1 cellular context compared by ENCODE assay signal in the genomic region with DNA sequence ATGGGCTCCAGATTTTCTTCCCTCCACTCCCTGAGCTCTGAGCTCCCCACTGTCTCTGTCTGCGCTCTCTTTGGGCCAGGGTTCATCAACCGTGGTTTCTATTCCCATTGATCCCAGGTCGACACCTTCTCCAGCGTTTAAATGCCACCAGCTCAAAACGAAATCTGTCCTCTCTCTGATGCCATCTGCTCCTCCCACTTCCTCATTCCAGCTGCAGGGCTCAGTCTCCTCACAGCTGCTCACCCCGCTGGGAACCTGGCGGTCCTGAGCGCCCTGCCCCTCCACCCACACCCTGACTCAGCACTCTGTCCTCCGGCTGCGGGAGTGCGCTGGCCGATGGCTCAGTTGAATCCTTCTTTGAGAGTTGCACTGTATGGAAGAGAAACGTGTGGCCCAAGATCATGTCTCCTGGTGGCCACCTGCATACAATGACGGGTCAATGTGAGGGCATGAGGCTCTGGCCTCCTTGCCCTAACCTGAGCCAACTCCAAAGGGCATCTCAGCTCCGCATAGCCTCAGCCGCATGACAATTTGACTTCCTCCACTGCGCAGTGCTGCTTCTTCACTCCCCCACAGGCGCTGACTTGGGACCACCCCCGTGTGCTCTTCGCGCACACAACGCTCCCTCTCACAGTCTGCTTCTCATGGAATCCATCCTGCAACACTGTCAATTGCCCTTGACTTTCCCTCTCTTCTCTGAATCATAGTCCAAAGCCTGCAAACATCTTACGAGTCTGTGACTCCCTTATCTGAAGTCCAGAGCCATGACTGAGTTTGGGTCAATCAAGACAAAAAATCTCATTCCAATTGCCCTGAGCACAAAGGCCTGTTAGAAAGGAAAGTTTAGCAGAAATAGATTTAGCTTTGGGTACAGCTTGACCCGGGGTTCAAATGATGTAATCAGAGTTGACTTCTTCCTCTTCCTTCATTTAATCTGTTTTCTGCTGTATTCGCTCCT.
TF ChIP-seq lines count a peak whose summit lies in the region.

No MANE protein-coding gene starts in this region.

TF ChIP-seq in K562, 482 proteins besides CTCF, POLR2A, EP300 and RAD21 (continued from another document and continues in another):
- TF ChIP-seq, protein P1, sequence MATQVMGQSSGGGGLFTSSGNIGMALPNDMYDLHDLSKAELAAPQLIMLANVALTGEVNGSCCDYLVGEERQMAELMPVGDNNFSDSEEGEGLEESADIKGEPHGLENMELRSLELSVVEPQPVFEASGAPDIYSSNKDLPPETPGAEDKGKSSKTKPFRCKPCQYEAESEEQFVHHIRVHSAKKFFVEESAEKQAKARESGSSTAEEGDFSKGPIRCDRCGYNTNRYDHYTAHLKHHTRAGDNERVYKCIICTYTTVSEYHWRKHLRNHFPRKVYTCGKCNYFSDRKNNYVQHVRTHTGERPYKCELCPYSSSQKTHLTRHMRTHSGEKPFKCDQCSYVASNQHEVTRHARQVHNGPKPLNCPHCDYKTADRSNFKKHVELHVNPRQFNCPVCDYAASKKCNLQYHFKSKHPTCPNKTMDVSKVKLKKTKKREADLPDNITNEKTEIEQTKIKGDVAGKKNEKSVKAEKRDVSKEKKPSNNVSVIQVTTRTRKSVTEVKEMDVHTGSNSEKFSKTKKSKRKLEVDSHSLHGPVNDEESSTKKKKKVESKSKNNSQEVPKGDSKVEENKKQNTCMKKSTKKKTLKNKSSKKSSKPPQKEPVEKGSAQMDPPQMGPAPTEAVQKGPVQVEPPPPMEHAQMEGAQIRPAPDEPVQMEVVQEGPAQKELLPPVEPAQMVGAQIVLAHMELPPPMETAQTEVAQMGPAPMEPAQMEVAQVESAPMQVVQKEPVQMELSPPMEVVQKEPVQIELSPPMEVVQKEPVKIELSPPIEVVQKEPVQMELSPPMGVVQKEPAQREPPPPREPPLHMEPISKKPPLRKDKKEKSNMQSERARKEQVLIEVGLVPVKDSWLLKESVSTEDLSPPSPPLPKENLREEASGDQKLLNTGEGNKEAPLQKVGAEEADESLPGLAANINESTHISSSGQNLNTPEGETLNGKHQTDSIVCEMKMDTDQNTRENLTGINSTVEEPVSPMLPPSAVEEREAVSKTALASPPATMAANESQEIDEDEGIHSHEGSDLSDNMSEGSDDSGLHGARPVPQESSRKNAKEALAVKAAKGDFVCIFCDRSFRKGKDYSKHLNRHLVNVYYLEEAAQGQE (CRISPR knock-in tag; IDR thresholded peaks at IDR 0.05; ENCODE audit: low read depth), result no peak
- TF ChIP-seq, protein P2, sequence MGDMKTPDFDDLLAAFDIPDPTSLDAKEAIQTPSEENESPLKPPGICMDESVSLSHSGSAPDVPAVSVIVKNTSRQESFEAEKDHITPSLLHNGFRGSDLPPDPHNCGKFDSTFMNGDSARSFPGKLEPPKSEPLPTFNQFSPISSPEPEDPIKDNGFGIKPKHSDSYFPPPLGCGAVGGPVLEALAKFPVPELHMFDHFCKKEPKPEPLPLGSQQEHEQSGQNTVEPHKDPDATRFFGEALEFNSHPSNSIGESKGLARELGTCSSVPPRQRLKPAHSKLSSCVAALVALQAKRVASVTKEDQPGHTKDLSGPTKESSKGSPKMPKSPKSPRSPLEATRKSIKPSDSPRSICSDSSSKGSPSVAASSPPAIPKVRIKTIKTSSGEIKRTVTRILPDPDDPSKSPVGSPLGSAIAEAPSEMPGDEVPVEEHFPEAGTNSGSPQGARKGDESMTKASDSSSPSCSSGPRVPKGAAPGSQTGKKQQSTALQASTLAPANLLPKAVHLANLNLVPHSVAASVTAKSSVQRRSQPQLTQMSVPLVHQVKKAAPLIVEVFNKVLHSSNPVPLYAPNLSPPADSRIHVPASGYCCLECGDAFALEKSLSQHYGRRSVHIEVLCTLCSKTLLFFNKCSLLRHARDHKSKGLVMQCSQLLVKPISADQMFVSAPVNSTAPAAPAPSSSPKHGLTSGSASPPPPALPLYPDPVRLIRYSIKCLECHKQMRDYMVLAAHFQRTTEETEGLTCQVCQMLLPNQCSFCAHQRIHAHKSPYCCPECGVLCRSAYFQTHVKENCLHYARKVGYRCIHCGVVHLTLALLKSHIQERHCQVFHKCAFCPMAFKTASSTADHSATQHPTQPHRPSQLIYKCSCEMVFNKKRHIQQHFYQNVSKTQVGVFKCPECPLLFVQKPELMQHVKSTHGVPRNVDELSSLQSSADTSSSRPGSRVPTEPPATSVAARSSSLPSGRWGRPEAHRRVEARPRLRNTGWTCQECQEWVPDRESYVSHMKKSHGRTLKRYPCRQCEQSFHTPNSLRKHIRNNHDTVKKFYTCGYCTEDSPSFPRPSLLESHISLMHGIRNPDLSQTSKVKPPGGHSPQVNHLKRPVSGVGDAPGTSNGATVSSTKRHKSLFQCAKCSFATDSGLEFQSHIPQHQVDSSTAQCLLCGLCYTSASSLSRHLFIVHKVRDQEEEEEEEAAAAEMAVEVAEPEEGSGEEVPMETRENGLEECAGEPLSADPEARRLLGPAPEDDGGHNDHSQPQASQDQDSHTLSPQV (IDR thresholded peaks at IDR 0.05), result no peak
- peak; percentile 99 for TF ChIP-seq C11orf30 (IDR thresholded peaks at IDR 0.05; ENCODE audit: low read depth)
- no peak for TF ChIP-seq STAG1 (CRISPR knock-in tag; IDR thresholded peaks at IDR 0.05; ENCODE audit: borderline replicate concordance)
- peak; percentile 97 for TF ChIP-seq MAFG (tag; conservative IDR thresholded peaks at IDR 0.05)
- no peak for TF ChIP-seq FIP1L1 (IDR thresholded peaks at IDR 0.05; ENCODE audit: low read depth, low read length, poor library complexity, severe bottlenecking)
- peak; percentile 24; the same call in 1 of the 2 replicates for TF ChIP-seq JUN (IDR thresholded peaks at IDR 0.05; ENCODE audit: borderline replicate concordance, low read depth, low read length)
- TF ChIP-seq JUN (CRISPR knock-in tag; IDR thresholded peaks at IDR 0.05; ENCODE audit: borderline replicate concordance), result no peak
- TF ChIP-seq SMAD1 (IDR thresholded peaks at IDR 0.05; ENCODE audit: low read depth, low read length, partially characterized antibody), result no peak
- TF ChIP-seq RFX1 (IDR thresholded peaks at IDR 0.05), result no peak
- TF ChIP-seq SAFB (IDR thresholded peaks at IDR 0.05; ENCODE audit: borderline replicate concordance, low read depth, low read length), result no peak
- peak; percentile 64 for TF ChIP-seq CCNT2 (IDR thresholded peaks at IDR 0.05; ENCODE audit: borderline replicate concordance, extremely low read depth, insufficient read length, low read depth, low read length)
- no peak for TF ChIP-seq GTF2F1 (IDR thresholded peaks at IDR 0.05; ENCODE audit: low read depth, low read length)
- TF ChIP-seq, protein P3, sequence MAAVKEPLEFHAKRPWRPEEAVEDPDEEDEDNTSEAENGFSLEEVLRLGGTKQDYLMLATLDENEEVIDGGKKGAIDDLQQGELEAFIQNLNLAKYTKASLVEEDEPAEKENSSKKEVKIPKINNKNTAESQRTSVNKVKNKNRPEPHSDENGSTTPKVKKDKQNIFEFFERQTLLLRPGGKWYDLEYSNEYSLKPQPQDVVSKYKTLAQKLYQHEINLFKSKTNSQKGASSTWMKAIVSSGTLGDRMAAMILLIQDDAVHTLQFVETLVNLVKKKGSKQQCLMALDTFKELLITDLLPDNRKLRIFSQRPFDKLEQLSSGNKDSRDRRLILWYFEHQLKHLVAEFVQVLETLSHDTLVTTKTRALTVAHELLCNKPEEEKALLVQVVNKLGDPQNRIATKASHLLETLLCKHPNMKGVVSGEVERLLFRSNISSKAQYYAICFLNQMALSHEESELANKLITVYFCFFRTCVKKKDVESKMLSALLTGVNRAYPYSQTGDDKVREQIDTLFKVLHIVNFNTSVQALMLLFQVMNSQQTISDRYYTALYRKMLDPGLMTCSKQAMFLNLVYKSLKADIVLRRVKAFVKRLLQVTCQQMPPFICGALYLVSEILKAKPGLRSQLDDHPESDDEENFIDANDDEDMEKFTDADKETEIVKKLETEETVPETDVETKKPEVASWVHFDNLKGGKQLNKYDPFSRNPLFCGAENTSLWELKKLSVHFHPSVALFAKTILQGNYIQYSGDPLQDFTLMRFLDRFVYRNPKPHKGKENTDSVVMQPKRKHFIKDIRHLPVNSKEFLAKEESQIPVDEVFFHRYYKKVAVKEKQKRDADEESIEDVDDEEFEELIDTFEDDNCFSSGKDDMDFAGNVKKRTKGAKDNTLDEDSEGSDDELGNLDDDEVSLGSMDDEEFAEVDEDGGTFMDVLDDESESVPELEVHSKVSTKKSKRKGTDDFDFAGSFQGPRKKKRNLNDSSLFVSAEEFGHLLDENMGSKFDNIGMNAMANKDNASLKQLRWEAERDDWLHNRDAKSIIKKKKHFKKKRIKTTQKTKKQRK (IDR thresholded peaks at IDR 0.05; ENCODE audit: borderline replicate concordance, low read depth, low read length), result no peak
- TF ChIP-seq, protein P4, sequence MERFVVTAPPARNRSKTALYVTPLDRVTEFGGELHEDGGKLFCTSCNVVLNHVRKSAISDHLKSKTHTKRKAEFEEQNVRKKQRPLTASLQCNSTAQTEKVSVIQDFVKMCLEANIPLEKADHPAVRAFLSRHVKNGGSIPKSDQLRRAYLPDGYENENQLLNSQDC (CRISPR knock-in tag; IDR thresholded peaks at IDR 0.05), result no peak
- no peak for TF ChIP-seq ZNF232 (CRISPR knock-in tag; IDR thresholded peaks at IDR 0.05)
- no peak for TF ChIP-seq ZNF830 (CRISPR knock-in tag; IDR thresholded peaks at IDR 0.05)
- TF ChIP-seq KLF13 (tag; IDR thresholded peaks at IDR 0.05; ENCODE audit: borderline replicate concordance, low read depth), result no peak
- no peak for TF ChIP-seq ZNF282 (CRISPR knock-in tag; IDR thresholded peaks at IDR 0.05)
- peak; percentile 82 for TF ChIP-seq TEAD2 (tag; IDR thresholded peaks at IDR 0.05)
- TF ChIP-seq, protein P5, sequence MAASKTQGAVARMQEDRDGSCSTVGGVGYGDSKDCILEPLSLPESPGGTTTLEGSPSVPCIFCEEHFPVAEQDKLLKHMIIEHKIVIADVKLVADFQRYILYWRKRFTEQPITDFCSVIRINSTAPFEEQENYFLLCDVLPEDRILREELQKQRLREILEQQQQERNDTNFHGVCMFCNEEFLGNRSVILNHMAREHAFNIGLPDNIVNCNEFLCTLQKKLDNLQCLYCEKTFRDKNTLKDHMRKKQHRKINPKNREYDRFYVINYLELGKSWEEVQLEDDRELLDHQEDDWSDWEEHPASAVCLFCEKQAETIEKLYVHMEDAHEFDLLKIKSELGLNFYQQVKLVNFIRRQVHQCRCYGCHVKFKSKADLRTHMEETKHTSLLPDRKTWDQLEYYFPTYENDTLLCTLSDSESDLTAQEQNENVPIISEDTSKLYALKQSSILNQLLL (CRISPR knock-in tag; IDR thresholded peaks at IDR 0.05; ENCODE audit: borderline replicate concordance), result no peak
- no peak for TF ChIP-seq ZNF347 (CRISPR knock-in tag; IDR thresholded peaks at IDR 0.05; ENCODE audit: low read depth)
- TF ChIP-seq, protein P6, sequence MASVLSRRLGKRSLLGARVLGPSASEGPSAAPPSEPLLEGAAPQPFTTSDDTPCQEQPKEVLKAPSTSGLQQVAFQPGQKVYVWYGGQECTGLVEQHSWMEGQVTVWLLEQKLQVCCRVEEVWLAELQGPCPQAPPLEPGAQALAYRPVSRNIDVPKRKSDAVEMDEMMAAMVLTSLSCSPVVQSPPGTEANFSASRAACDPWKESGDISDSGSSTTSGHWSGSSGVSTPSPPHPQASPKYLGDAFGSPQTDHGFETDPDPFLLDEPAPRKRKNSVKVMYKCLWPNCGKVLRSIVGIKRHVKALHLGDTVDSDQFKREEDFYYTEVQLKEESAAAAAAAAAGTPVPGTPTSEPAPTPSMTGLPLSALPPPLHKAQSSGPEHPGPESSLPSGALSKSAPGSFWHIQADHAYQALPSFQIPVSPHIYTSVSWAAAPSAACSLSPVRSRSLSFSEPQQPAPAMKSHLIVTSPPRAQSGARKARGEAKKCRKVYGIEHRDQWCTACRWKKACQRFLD (CRISPR knock-in tag; IDR thresholded peaks at IDR 0.05), result 0 out of 2 replicates have a peak, but pooled peaks have one; percentile 48
- TF ChIP-seq CBX3 (IDR thresholded peaks at IDR 0.05; ENCODE audit: borderline replicate concordance in 1 of 2, low read length in 2 of 2), result peak in 1 of 2 experiments; percentile 5; a peak in 2 of 3 replicates
- TF ChIP-seq SOX6 (IDR thresholded peaks at IDR 0.05), result peak; percentile 44; the same call in 1 of the 2 replicates
- TF ChIP-seq RBM22 (IDR thresholded peaks at IDR 0.05; ENCODE audit: low read depth, low read length, poor library complexity, severe bottlenecking), result no peak
- no peak for TF ChIP-seq FUS (optimal IDR thresholded peaks at IDR 0.05; ENCODE audit: low read depth, low read length)
- TF ChIP-seq KLF6 (CRISPR knock-in tag; IDR thresholded peaks at IDR 0.05; ENCODE audit: borderline replicate concordance), result no peak
- TF ChIP-seq FOXJ3 (CRISPR knock-in tag; IDR thresholded peaks at IDR 0.05), result no peak
